In the genomic region with DNA sequence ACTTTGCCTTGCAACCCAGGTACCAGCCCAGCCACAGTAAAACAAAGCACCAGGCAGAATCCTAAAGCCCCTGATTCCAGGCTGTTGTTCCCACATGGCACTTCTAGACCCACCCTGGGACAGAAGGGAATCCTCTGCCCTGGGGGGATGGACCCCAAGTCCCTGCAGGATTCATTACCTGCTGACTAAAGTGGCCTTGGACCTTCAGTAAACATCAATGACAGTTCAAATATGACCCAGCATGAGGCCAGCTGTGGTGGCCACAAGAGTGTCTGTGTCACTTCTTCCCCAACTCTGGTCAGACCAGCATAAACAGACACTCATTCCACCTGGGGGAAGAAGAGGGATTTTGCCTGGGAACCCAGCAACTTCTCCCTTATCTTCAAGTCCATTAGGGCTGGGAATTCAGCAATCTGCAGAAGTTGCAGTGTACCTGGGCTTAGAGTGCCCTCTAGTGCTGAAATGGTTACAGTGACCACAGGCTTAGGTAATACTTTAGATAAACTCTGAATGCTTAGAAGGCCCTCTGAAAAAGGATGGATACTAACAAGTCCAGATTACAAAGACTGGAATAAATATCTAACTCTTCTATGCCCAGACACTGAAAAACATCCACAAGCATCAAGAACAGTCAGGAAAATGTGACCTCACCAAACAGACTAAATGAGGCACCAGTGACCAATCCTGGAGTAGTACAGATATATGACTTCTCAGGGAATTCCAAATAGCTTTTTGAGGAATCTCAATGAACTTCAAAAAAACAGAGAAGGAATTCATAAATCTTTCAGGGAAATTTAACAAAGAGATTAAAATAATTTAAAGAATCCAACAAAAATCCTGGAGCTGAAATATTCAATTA, we compare ENCODE assay signal across 8 cellular contexts.
DNase-seq lines count a peak whose midpoint lies in the region; ATAC-seq and TF ChIP-seq lines count a peak whose summit lies in the region.

No MANE protein-coding gene starts in this region.

- H3K4me2 ChIP-seq in IMR-90 (ENCODE audit: low read depth, low read length) (no peak overlapping the region), PC-9 (no peak overlapping the region)

- no peak overlapping the region for H3K23ac ChIP-seq in IMR-90 (ENCODE audit: low read depth, low read length)

- no peaks in the 10 kb centered on the region for H3F3A ChIP-seq in PC-9 (ENCODE audit: insufficient read depth, low read depth)

- H3K9me3 ChIP-seq in IMR-90 (ENCODE audit: control insufficient read depth, insufficient read depth, low read length), result no peaks in the 10 kb centered on the region
- no peaks in the 10 kb centered on the region for H3K9me3 ChIP-seq in PC-9 (ENCODE audit: insufficient read depth, low read depth)
- no peaks in the 10 kb centered on the region for H3K9me3 ChIP-seq in body of pancreas
- peaks cover 0 to 8% (median 0%) of the 10 kb centered on the region in 4 donors for H3K9me3 ChIP-seq in stomach

- peaks cover 17 to 19% of the 10 kb centered on the region in 2 experiments for H3K79me1 ChIP-seq in IMR-90 (ENCODE audit: low read depth in 1 of 2, low read length in 2 of 2)

- peak; percentile 88 for TF ChIP-seq CTCF in IMR-90 (conservative IDR thresholded peaks at IDR 0.05; ENCODE audit: low read depth, low read length)
- TF ChIP-seq CTCF in PC-9 (conservative IDR thresholded peaks at IDR 0.05), result peak; percentile 87
- TF ChIP-seq CTCF in body of pancreas (IDR thresholded peaks at IDR 0.05), result peak; percentile 58 to 87 (median 77)
- peak in 5 of 7 experiments; percentile 11 to 66 (median 43) for TF ChIP-seq CTCF in stomach (IDR thresholded peaks at IDR 0.05)

- CTCF ChIA-PET in IMR-90 (lab: Yijun Ruan, JAX) (interaction anchor here (0.8 to 1.3 kb wide), 4 partner anchors 28 to 390 kb away, joined by 3 to 4 read pairs (median 3); no protein-coding TSS in a partner anchor), PC-9 (lab: Charles Lee) (no interaction called here)

- H3K4me1 ChIP-seq in IMR-90 (ENCODE audit: control insufficient read depth, insufficient read depth, low read length) (no peaks in the 10 kb centered on the region), PC-9 (replicated peaks; ENCODE audit: insufficient read depth) (no peaks in the 10 kb centered on the region), body of pancreas (peaks cover 10% of the 10 kb centered on the region), stomach (peaks cover 0 to 6% (median 0%) of the 10 kb centered on the region in 4 donors)

- TF ChIP-seq POLR2A in IMR-90 (IDR thresholded peaks at IDR 0.05; ENCODE audit: low read depth, low read length) (no peak), body of pancreas (IDR thresholded peaks at IDR 0.05) (no peak), stomach (IDR thresholded peaks at IDR 0.05) (no peak)

- dilution Hi-C loops in IMR-90 (cut with HindIII; ENCODE audit: low sequenced_read_pairs, unreplicated experiment), result no loop called here

- H3K9me1 ChIP-seq in IMR-90 (ENCODE audit: insufficient read depth, low read length), result peaks cover 5% of the 10 kb centered on the region; the same call in 1 of the 2 replicates

- H2AK9ac ChIP-seq in IMR-90 (replicated peaks; ENCODE audit: low read depth, low read length, poor library complexity), result peak overlapping the region; percentile 82

- H3K14ac ChIP-seq in IMR-90 (replicated peaks; ENCODE audit: low read depth, low read length), result no peak overlapping the region

- no peak overlapping the region for H3K27ac ChIP-seq in IMR-90 (ENCODE audit: insufficient read depth, low read length)
- H3K27ac ChIP-seq in PC-9, result no peak overlapping the region
- no peak overlapping the region for H3K27ac ChIP-seq in body of pancreas
- no peak overlapping the region for H3K27ac ChIP-seq in stomach

- ATAC-seq in GM21737 (IDR thresholded peaks at IDR 0.05; ENCODE audit: unreplicated experiment), result peak; percentile 78
- peak; percentile 96 for ATAC-seq in IMR-90 (ENCODE audit: low read depth)
- ATAC-seq in body of pancreas, result peak; percentile 78

- POLR2A ChIA-PET in IMR-90 (lab: Charles Lee; ENCODE audit: unreplicated experiment), result no interaction called here
- POLR2A ChIA-PET in PC-9 (lab: Charles Lee; ENCODE audit: unreplicated experiment), result no interaction called here

- H3K9ac ChIP-seq in IMR-90 (ENCODE audit: low read depth, low read length), result no peak overlapping the region

- no peak overlapping the region; the same call in 1 of the 2 replicates for H3K4ac ChIP-seq in IMR-90 (ENCODE audit: low read depth, low read length)

- H3K79me2 ChIP-seq in PC-9 (ENCODE audit: low read depth), result no peaks in the 10 kb centered on the region

- H3K36me3 ChIP-seq in IMR-90 (ENCODE audit: control insufficient read depth, insufficient read depth, low read length) (peaks cover 4% of the 10 kb centered on the region; the same call in 1 of the 2 replicates), PC-9 (ENCODE audit: low read depth) (no peaks in the 10 kb centered on the region), body of pancreas (replicated peaks in 1 of 2; ENCODE audit: insufficient read depth in 1 of 2, low read depth in 2 of 2) (peaks cover 0 to 6% of the 10 kb centered on the region in 2 donors), stomach (peaks cover 4 to 17% (median 16%) of the 10 kb centered on the region in 4 donors)

- BruUV-seq in IMR-90 (replicated peaks; lab: Mats Ljungman, UMichigan) (no TSS peak), PC-9 (replicated peaks; lab: Mats Ljungman, UMichigan) (no TSS peak)

- H3K4me3 ChIP-seq in IMR-90 (ENCODE audit: insufficient read depth, low read depth, low read length) (no peak overlapping the region), PC-9 (no peak overlapping the region), body of pancreas (no peak overlapping the region), stomach (no peak overlapping the region)

- no peak overlapping the region for H4K5ac ChIP-seq in IMR-90 (ENCODE audit: low read depth, low read length)

- H2BK5ac ChIP-seq in IMR-90 (ENCODE audit: low read depth, low read length, poor library complexity, severe bottlenecking), result no peak overlapping the region

- H4K20me1 ChIP-seq in IMR-90 (ENCODE audit: insufficient read depth, low read length) (peaks cover 12% of the 10 kb centered on the region), PC-9 (ENCODE audit: insufficient read depth) (peaks cover 8% of the 10 kb centered on the region)

- H2BK20ac ChIP-seq in IMR-90 (ENCODE audit: low read depth, low read length), result no peak overlapping the region

- no peak overlapping the region for H2BK120ac ChIP-seq in IMR-90 (ENCODE audit: low read depth, low read length)

- no peak for TF ChIP-seq EP300 in stomach (IDR thresholded peaks at IDR 0.05)

- no peak overlapping the region for H4K91ac ChIP-seq in IMR-90 (ENCODE audit: insufficient read depth, low read depth, low read length)

- no peak overlapping the region for H2BK15ac ChIP-seq in IMR-90 (ENCODE audit: low read depth, low read length)

- H2AFZ ChIP-seq in IMR-90 (replicated peaks; ENCODE audit: low read length, poor library complexity) (peak overlapping the region; percentile 25), PC-9 (no peak overlapping the region)

- in situ Hi-C loops in IMR-90 (cut with MboI; ENCODE audit: low sequenced_read_pairs), result loop anchor here (10.0 to 25.0 kb wide), 2 partner anchors 354 to 1136 kb away; no protein-coding TSS in a partner anchor

- peak; percentile 7 for DNase-seq in activated CD4-positive, CD25-positive, alpha-beta regulatory T cell treated with anti-CD3 and anti-CD28 coated beads, Interleukin-2, amount 50 U/mL, for 16 hours (ENCODE audit: low read depth, low spot score)
- no peak for DNase-seq in activated CD4-positive, CD25-positive, alpha-beta regulatory T cell treated with anti-CD3 and anti-CD28 coated beads, Interleukin-2, amount 50 U/mL, for 72 hours
- peak; percentile 76 for DNase-seq in IMR-90
- peak; percentile 31 to 45 for DNase-seq in PC-9
- DNase-seq in body of pancreas, result peak; percentile 56 to 71 (median 68)
- DNase-seq in kidney glomerular epithelial cell (lab: John Stamatoyannopoulos, UW), result peak; percentile 53
- DNase-seq in stomach, result peak; percentile 49

- no peaks in the 10 kb centered on the region for H3K27me3 ChIP-seq in IMR-90 (ENCODE audit: control insufficient read depth, insufficient read depth, low read length)
- H3K27me3 ChIP-seq in PC-9 (ENCODE audit: insufficient read depth, low read depth), result no peaks in the 10 kb centered on the region
- H3K27me3 ChIP-seq in body of pancreas, result no peaks in the 10 kb centered on the region
- H3K27me3 ChIP-seq in stomach, result no peaks in the 10 kb centered on the region

- H3K18ac ChIP-seq in IMR-90 (ENCODE audit: low read depth, low read length), result no peak overlapping the region

- H3K9me2 ChIP-seq in PC-9 (ENCODE audit: insufficient read depth), result no peaks in the 10 kb centered on the region

- peak; percentile 94 for TF ChIP-seq RAD21 in IMR-90 (IDR thresholded peaks at IDR 0.05; ENCODE audit: low read length)

- 0 out of 2 replicates have a peak overlapping the region, but pooled peaks have one; percentile 2 for H2AK5ac ChIP-seq in IMR-90 (ENCODE audit: low read depth, low read length)

- H4K8ac ChIP-seq in IMR-90 (ENCODE audit: low read depth in 2 of 2, low read length in 2 of 2), result no peak overlapping the region

- intact Hi-C loops in IMR-90 (cut with micrococcal nuclease), result loop anchor here (1.0 to 5.0 kb wide), 5 partner anchors 231 to 524 kb away; a partner anchor contains a TSS
- intact Hi-C loops in PC-9 (cut with micrococcal nuclease; ENCODE audit: unreplicated experiment), result loop anchor here (1.0 to 5.0 kb wide), 3 partner anchors 348 to 1146 kb away; no protein-coding TSS in a partner anchor
- intact Hi-C loops in body of pancreas (cut with DNase I), result no loop called here
- intact Hi-C loops in stomach (cut with DNase I; ENCODE audit: low total_unique reads), result loop anchor here (10.0 kb wide), 1 partner anchor 354 kb away; no protein-coding TSS in a partner anchor

- no peak overlapping the region for H3K56ac ChIP-seq in IMR-90 (ENCODE audit: extremely low read depth, insufficient read depth, low read length)

TF ChIP-seq in IMR-90, 13 proteins besides CTCF, POLR2A, EP300 and RAD21:
- peak; percentile 87 for TF ChIP-seq SMC3 (IDR thresholded peaks at IDR 0.05; ENCODE audit: low read depth, low read length)
- TF ChIP-seq CEBPB (IDR thresholded peaks at IDR 0.05; ENCODE audit: low read depth, low read length), result peak; percentile 48; the same call in 1 of the 2 replicates
- TF ChIP-seq CHD1 (IDR thresholded peaks at IDR 0.05; ENCODE audit: low read depth, low read length), result no peak
